Comparison of ENCODE assay signal across 17 cellular contexts in the genomic region with DNA sequence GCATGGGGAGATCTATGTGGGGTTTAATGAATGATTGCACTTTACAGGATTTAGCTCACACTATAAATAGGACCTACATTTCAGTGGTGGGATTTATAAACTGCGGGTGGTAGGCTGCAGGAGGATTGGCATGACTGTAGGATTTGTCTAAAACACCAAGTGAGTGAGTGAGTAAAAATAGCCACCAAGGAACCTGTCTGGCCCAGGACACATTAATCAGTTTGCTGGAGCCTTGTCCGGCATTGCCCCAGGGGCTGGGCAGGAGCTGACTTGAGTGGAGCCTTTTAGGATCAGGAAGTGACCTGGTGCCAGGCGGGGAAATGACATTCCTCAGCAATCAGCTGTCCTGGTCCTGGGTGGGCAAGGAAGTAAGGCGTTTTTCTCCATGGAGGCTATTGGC.
DNase-seq lines count a peak whose midpoint lies in the region; ATAC-seq and TF ChIP-seq lines count a peak whose summit lies in the region.
"Had no signal": no experiment of that assay in that cellular context is flagged by ENCODE, and none has a peak within 500 bp of the region (broad histone marks: within the 10 kb centered on the region; RNA-seq: fewer than 3 reads in every experiment).

No MANE protein-coding gene starts in this region.

- H3K4me3 ChIP-seq in epithelial cell of esophagus (ENCODE audit: low read length) (no peak overlapping the region), retinal pigment epithelial cell (ENCODE audit: low read length) (no peak overlapping the region)
- H3K4me3 ChIP-seq: GM12878 had no signal

- DNase-seq in HFFc6 (no peak), RWPE1 (ENCODE audit: low spot score) (peak; percentile 59), epithelial cell of esophagus (ENCODE audit: low read depth) (peak; percentile 83), retinal pigment epithelial cell (ENCODE audit: low read depth) (peak; percentile 85)
- DNase-seq: DND-41, GDM1, Kasumi-1, NCI-H1417, NCI-H187 treated with DMSO at 0.1 percent for 48 hours, NCI-H69, RPMI8226 had no signal

- peak overlapping the region; percentile 74 for H3K27ac ChIP-seq in RWPE1
- H3K27ac ChIP-seq: C4-2B had no signal

- H3K9me3 Mint-ChIP-seq in HFFc6, result peaks cover 6% of the 10 kb centered on the region; the same call in 1 of the 2 replicates

- no peak overlapping the region for H3K4me3 Mint-ChIP-seq in HFFc6
- H3K4me3 Mint-ChIP-seq: IgD-negative memory B cell had no signal

- peaks cover 36% of the 10 kb centered on the region for H3K4me1 Mint-ChIP-seq in HFFc6 (ENCODE audit: low read depth)
- H3K4me1 Mint-ChIP-seq: IgD-negative memory B cell had no signal

- ATAC-seq in GM19467 (IDR thresholded peaks at IDR 0.05; ENCODE audit: unreplicated experiment) (no peak), HG03439 (IDR thresholded peaks at IDR 0.05; ENCODE audit: unreplicated experiment) (no peak), HG03571 (IDR thresholded peaks at IDR 0.05; ENCODE audit: unreplicated experiment) (no peak)
- ATAC-seq: GM12878 had no signal

- H3K36me3 Mint-ChIP-seq in HFFc6 (ENCODE audit: low read depth), result peaks cover 12% of the 10 kb centered on the region; the same call in 1 of the 2 replicates
- H3K36me3 Mint-ChIP-seq: IgD-negative memory B cell had no signal

- CTCF ChIA-PET in RWPE1 (lab: Yijun Ruan, JAX), result no interaction called here

- POLR2A ChIA-PET in RWPE1 (lab: Yijun Ruan, JAX; ENCODE audit: low non-redundant PET), result no interaction called here

- TF ChIP-seq CTCF in HFFc6 (IDR thresholded peaks at IDR 0.05), result no peak
- no peak for TF ChIP-seq CTCF in RWPE1 (conservative IDR thresholded peaks at IDR 0.05; ENCODE audit: low read depth)
- TF ChIP-seq CTCF in epithelial cell of esophagus (IDR thresholded peaks at IDR 0.05; ENCODE audit: insufficient read depth, low read depth, low read length, missing control alignments), result no peak
- TF ChIP-seq CTCF in retinal pigment epithelial cell (conservative IDR thresholded peaks at IDR 0.05; ENCODE audit: low read depth, low read length), result no peak

- peak overlapping the region; percentile 16; the same call in 1 of the 2 replicates for H3K27ac Mint-ChIP-seq in HFFc6
- H3K27ac Mint-ChIP-seq: IgD-negative memory B cell had no signal

- H3K27me3 Mint-ChIP-seq in HFFc6 (ENCODE audit: insufficient read depth), result no peaks in the 10 kb centered on the region
